In the genomic region with DNA sequence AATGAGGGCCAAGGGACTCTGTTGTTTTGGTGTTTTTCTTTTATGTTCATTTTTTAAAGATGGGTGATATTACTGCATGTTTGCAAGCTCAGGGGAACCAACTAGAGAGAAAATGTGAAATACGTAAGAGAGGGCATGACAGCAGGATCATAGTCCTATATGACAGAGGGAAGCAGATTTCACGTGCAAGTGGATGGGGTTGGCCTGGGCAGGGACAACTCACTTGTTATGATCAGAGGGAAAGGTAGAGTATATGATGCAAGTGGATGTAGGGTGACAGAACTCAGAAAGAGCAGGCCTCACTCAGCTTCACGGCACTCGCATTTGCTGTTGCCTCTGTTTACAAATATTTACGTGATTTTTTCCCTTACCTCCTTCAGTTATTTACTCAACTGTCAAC, we compare ENCODE assay signal across 1 cellular context.
TF ChIP-seq lines count a peak whose summit lies in the region.

No MANE protein-coding gene starts in this region.

TF ChIP-seq in GM23338, 12 proteins besides CTCF, POLR2A, EP300 and RAD21 (continued from another document):
- TF ChIP-seq ZNF462 (CRISPR knock-in tag; IDR thresholded peaks at IDR 0.05), result no peak
- no peak for TF ChIP-seq EZH2phosphoT487 (IDR thresholded peaks at IDR 0.05; ENCODE audit: unreplicated experiment)
- TF ChIP-seq EZH2 (IDR thresholded peaks at IDR 0.05; ENCODE audit: low read depth, unreplicated experiment), result no peak
- TF ChIP-seq, protein P1, sequence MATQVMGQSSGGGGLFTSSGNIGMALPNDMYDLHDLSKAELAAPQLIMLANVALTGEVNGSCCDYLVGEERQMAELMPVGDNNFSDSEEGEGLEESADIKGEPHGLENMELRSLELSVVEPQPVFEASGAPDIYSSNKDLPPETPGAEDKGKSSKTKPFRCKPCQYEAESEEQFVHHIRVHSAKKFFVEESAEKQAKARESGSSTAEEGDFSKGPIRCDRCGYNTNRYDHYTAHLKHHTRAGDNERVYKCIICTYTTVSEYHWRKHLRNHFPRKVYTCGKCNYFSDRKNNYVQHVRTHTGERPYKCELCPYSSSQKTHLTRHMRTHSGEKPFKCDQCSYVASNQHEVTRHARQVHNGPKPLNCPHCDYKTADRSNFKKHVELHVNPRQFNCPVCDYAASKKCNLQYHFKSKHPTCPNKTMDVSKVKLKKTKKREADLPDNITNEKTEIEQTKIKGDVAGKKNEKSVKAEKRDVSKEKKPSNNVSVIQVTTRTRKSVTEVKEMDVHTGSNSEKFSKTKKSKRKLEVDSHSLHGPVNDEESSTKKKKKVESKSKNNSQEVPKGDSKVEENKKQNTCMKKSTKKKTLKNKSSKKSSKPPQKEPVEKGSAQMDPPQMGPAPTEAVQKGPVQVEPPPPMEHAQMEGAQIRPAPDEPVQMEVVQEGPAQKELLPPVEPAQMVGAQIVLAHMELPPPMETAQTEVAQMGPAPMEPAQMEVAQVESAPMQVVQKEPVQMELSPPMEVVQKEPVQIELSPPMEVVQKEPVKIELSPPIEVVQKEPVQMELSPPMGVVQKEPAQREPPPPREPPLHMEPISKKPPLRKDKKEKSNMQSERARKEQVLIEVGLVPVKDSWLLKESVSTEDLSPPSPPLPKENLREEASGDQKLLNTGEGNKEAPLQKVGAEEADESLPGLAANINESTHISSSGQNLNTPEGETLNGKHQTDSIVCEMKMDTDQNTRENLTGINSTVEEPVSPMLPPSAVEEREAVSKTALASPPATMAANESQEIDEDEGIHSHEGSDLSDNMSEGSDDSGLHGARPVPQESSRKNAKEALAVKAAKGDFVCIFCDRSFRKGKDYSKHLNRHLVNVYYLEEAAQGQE (IDR thresholded peaks at IDR 0.05; ENCODE audit: unreplicated experiment), result no peak
- no peak for TF ChIP-seq NANOG (IDR thresholded peaks at IDR 0.05; ENCODE audit: borderline replicate concordance)
- TF ChIP-seq, protein P2, sequence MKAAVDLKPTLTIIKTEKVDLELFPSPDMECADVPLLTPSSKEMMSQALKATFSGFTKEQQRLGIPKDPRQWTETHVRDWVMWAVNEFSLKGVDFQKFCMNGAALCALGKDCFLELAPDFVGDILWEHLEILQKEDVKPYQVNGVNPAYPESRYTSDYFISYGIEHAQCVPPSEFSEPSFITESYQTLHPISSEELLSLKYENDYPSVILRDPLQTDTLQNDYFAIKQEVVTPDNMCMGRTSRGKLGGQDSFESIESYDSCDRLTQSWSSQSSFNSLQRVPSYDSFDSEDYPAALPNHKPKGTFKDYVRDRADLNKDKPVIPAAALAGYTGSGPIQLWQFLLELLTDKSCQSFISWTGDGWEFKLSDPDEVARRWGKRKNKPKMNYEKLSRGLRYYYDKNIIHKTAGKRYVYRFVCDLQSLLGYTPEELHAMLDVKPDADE (IDR thresholded peaks at IDR 0.05), result no peak
- no peak for TF ChIP-seq JUNB (IDR thresholded peaks at IDR 0.05; ENCODE audit: unreplicated experiment)
- TF ChIP-seq STAT1 (IDR thresholded peaks at IDR 0.05; ENCODE audit: unreplicated experiment), result no peak
- TF ChIP-seq POLR2AphosphoS5 (IDR thresholded peaks at IDR 0.05; ENCODE audit: low read depth), result no peak
- TF ChIP-seq ZNF331 (CRISPR knock-in tag; IDR thresholded peaks at IDR 0.05; ENCODE audit: low read depth), result no peak
